In genomic region chr6:15400572-15401004, GRCh38 we compare ENCODE assay signal across 8 cellular contexts.
DNase-seq lines count a peak whose midpoint lies in the region; ATAC-seq and TF ChIP-seq lines count a peak whose summit lies in the region.
"Had no signal": no experiment of that assay in that cellular context is flagged by ENCODE, and none has a peak within 500 bp of the region (broad histone marks: within the 10 kb centered on the region; RNA-seq: fewer than 3 reads in every experiment).

No MANE protein-coding gene starts in this region.

- no peak for ATAC-seq in esophagus mucosa

- 21% methylated on average over 14 of the region's 14 CpGs for WGBS in liver

- H3K4me3 ChIP-seq in H7 (ENCODE audit: insufficient read depth, low read depth, low read length) (no peak overlapping the region; the same call in 1 of the 2 replicates), liver (ENCODE audit: low read depth in 1 of 3, low read length in 3 of 3) (peak overlapping the region in 1 of 3 donors; percentile 42), subcutaneous abdominal adipose tissue (ENCODE audit: low read depth in 1 of 5, low read length in 5 of 5) (peak overlapping the region; percentile 30 to 60 (median 51))
- H3K4me3 ChIP-seq: SJSA1 had no signal

- TF ChIP-seq CTCF in liver (IDR thresholded peaks at IDR 0.05; ENCODE audit: low read depth, low read length, missing input control) = no peak

- no peak for TF ChIP-seq RAD21 in liver (IDR thresholded peaks at IDR 0.05)

- DNase-seq in H7 = peak; percentile 60
- peak; percentile 79 for DNase-seq in NCI-H82 treated with DMSO at 0.1 percent for 48 hours (lab: John Stamatoyannopoulos, UW; ENCODE audit: unreplicated experiment)
- peak in 54 of 61 donors; percentile 19 to 89 (median 55) for DNase-seq in caudate nucleus (lab: John Stamatoyannopoulos, UW)
- DNase-seq in EL = no peak

- peak overlapping the region; percentile 73 for H3K27ac ChIP-seq in caudate nucleus (ENCODE audit: low read depth, low read length)
- H3K27ac ChIP-seq in liver (ENCODE audit: low read depth in 1 of 2, low read length in 2 of 2) = peak overlapping the region; percentile 38 to 75
- no peak overlapping the region for H3K27ac ChIP-seq in subcutaneous abdominal adipose tissue (ENCODE audit: low read depth, low read length)
- H3K27ac ChIP-seq: SJSA1 had no signal

- H3K4me1 ChIP-seq in liver (ENCODE audit: control insufficient read depth in 4 of 4, insufficient read depth in 4 of 4, low read length in 3 of 4) (peaks cover 13 to 47% (median 43%) of the 10 kb centered on the region in 4 donors), subcutaneous abdominal adipose tissue (ENCODE audit: control insufficient read depth in 5 of 5, insufficient read depth in 5 of 5, low read length in 5 of 5) (peaks cover 4 to 47% (median 35%) of the 10 kb centered on the region in 5 donors)

- H3K9me3 ChIP-seq in liver (ENCODE audit: control insufficient read depth in 4 of 4, low read length in 3 of 4) = no peaks in the 10 kb centered on the region
- H3K9me3 ChIP-seq in subcutaneous abdominal adipose tissue (ENCODE audit: control insufficient read depth in 5 of 5, low read length in 5 of 5) = no peaks in the 10 kb centered on the region
- H3K9me3 ChIP-seq: SJSA1 had no signal

- H3K9ac ChIP-seq in liver (ENCODE audit: low read depth in 1 of 2, low read length in 2 of 2) (no peak overlapping the region), subcutaneous abdominal adipose tissue (ENCODE audit: low read length in 5 of 5) (peak overlapping the region in 2 of 5 donors; percentile 8 to 28)

- H3K36me3 ChIP-seq in H7 (replicated peaks; ENCODE audit: control insufficient read depth, insufficient read depth, low read length) (no peaks in the 10 kb centered on the region; the same call in 1 of the 2 replicates), liver (ENCODE audit: control insufficient read depth in 4 of 4, insufficient read depth in 3 of 4, low read depth in 1 of 4, low read length in 3 of 4) (no peaks in the 10 kb centered on the region), subcutaneous abdominal adipose tissue (ENCODE audit: control insufficient read depth in 5 of 5, insufficient read depth in 5 of 5, low read length in 5 of 5) (no peaks in the 10 kb centered on the region)
- H3K36me3 ChIP-seq: SJSA1 had no signal

- H3K27me3 ChIP-seq in H7 (ENCODE audit: control insufficient read depth, insufficient read depth, low read length) (no peaks in the 10 kb centered on the region), liver (ENCODE audit: control insufficient read depth in 4 of 4, insufficient read depth in 4 of 4, low read length in 3 of 4) (no peaks in the 10 kb centered on the region), subcutaneous abdominal adipose tissue (ENCODE audit: control insufficient read depth in 5 of 5, insufficient read depth in 4 of 5, low read length in 5 of 5) (no peaks in the 10 kb centered on the region)
- H3K27me3 ChIP-seq: SJSA1 had no signal

TF ChIP-seq in liver, 16 proteins besides CTCF, POLR2A, EP300 and RAD21:
- no peak for TF ChIP-seq HNF4A (conservative IDR thresholded peaks at IDR 0.05)
